10 cellular contexts compared by ENCODE assay signal in the genomic region with DNA sequence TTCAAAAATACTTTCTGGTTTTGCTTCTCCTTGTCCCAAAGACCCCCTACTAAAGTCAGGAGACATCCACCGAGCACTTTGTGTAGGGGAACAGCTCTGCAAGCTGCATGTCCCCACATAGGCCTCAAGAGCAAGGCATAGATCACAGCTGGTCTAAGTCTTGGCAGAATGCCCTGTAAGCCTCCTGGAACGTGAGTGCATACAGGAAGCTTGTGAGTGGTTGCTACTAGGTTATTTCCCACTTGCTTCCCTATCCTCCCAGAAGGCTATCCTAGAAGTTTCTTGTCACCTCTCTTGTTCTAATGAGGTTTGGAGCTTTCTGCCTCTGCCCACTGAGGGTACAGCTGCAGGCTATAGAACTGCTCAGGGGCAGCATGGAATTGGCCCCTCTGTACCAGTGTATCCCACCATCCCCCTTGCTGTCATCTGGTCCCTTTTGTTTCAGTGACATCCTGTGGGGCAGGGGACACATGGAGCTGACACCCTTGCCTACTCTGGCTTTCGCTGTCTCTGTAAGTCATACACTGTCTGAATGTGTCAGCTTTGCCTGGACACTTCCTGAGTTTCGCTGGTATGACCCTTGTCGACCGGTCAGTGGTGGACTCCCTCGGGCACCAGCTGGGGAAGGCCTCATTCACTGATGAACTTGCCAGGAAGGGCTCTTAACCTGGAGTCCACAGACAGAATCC.
DNase-seq lines count a peak whose midpoint lies in the region; ATAC-seq and TF ChIP-seq lines count a peak whose summit lies in the region.
"Had no signal": no experiment of that assay in that cellular context is flagged by ENCODE, and none has a peak within 500 bp of the region (broad histone marks: within the 10 kb centered on the region; RNA-seq: fewer than 3 reads in every experiment).

No MANE protein-coding gene starts in this region.

- POLR2A ChIA-PET in GM10248 (lab: Yijun Ruan, JAX), result no interaction called here

- CTCF ChIA-PET in GM10248 (lab: Yijun Ruan, JAX), result interaction anchor here (0.8 to 2.1 kb wide), 4 partner anchors 8 to 535 kb away, joined by 3 to 11 read pairs (median 3); no protein-coding TSS in a partner anchor

- no peak for TF ChIP-seq CTCF in fibroblast of pulmonary artery (IDR thresholded peaks at IDR 0.05; ENCODE audit: low read length, missing control alignments)
- no peak for TF ChIP-seq CTCF in GM10248 (IDR thresholded peaks at IDR 0.05; ENCODE audit: control extremely low read depth, extremely low read depth, low read depth, missing control alignments)

- no peak for ATAC-seq in GM18907 (IDR thresholded peaks at IDR 0.05; ENCODE audit: unreplicated experiment)
- ATAC-seq: A549 had no signal

- DNase-seq in NCI-H2107 treated with DMSO at 0.1 percent for 48 hours (lab: John Stamatoyannopoulos, UW; ENCODE audit: unreplicated experiment), result peak; percentile 10
- no peak for DNase-seq in NCI-H2107 (lab: John Stamatoyannopoulos, UW)
- DNase-seq in NCI-H774 (lab: John Stamatoyannopoulos, UW), result peak; percentile 71
- peak; percentile 86 for DNase-seq in fibroblast of pulmonary artery (ENCODE audit: low read depth)
- DNase-seq in smooth muscle cell of the brain vasculature (ENCODE audit: low read depth, low spot score), result peak; percentile 43
- no peak for DNase-seq in cerebellar nuclear complex (lab: John Stamatoyannopoulos, UW)
- no peak for DNase-seq in GM10248 (ENCODE audit: extremely low spot score)

- H3K4me3 ChIP-seq in fibroblast of pulmonary artery (replicated peaks; ENCODE audit: low read depth, low read length), result no peak overlapping the region
- H3K4me3 ChIP-seq: A549, SJSA1 had no signal

Comparison
In these comparisons a context has a peak if more than half of its experiments do, and no peak if none do; other contexts are left out.
1. DNase-seq: peak in NCI-H2107 treated with DMSO at 0.1 percent for 48 hours (single experiment), NCI-H774 (single experiment), fibroblast of pulmonary artery (single experiment) and smooth muscle cell of the brain vasculature (single experiment); none in NCI-H2107 (single experiment), cerebellar nuclear complex (0 of 2) and GM10248 (single experiment).